ENCODE assay signal across 8 cellular contexts in genomic region chr11:128548655-128549255, GRCh38. TPM values are rescaled to one million over a fixed set of nuclear protein-coding genes. Genes with fewer than 3 reads are reported as not detected.
DNase-seq lines count a peak whose midpoint lies in the region; ATAC-seq and TF ChIP-seq lines count a peak whose summit lies in the region.

No MANE protein-coding gene starts in this region.

- peak overlapping the region; percentile 70 to 92 (median 88) for H3K27ac ChIP-seq in heart right ventricle

- H3K9me3 Mint-ChIP-seq in activated naive CD4-positive, alpha-beta T cell treated with anti-CD3 and anti-CD28 coated beads, Interleukin-2, amount 50 U/mL, for 24 hours, result no peaks in the 10 kb centered on the region

- no peaks in the 10 kb centered on the region for H3K36me3 Mint-ChIP-seq in activated naive CD4-positive, alpha-beta T cell treated with anti-CD3 and anti-CD28 coated beads, Interleukin-2, amount 50 U/mL, for 24 hours

- H3K4me1 Mint-ChIP-seq in activated naive CD4-positive, alpha-beta T cell treated with anti-CD3 and anti-CD28 coated beads, Interleukin-2, amount 50 U/mL, for 24 hours, result peaks cover 95% of the 10 kb centered on the region

- peaks cover 8 to 95% (median 76%) of the 10 kb centered on the region in 9 donors for H3K4me1 ChIP-seq in heart right ventricle

- CTCF ChIA-PET in AG04449 (lab: Yijun Ruan, JAX), result interaction anchor here (1.0 to 2.5 kb wide), 3 partner anchors 8 to 282 kb away, joined by 3 to 7 read pairs (median 3); no protein-coding TSS in a partner anchor

- no peaks in the 10 kb centered on the region for H3K27me3 ChIP-seq in heart right ventricle

- H3K4me3 ChIP-seq in AG04449 (ENCODE audit: low read depth, low read length) (peak overlapping the region; percentile 39), heart right ventricle (peak overlapping the region; percentile 36 to 61 (median 54))

- intact Hi-C loops in heart right ventricle (cut with DNase I) (loop anchor here in 3 of 10 donors (1.0 to 10.0 kb wide), 4 partner anchors 22 to 286 kb away; no protein-coding TSS in a partner anchor), posterior vena cava (cut with DNase I) (no loop called here)

- H3K4me3 Mint-ChIP-seq in activated naive CD4-positive, alpha-beta T cell treated with anti-CD3 and anti-CD28 coated beads, Interleukin-2, amount 50 U/mL, for 24 hours, result peak overlapping the region; percentile 90

- no peaks in the 10 kb centered on the region for H3K27me3 Mint-ChIP-seq in activated naive CD4-positive, alpha-beta T cell treated with anti-CD3 and anti-CD28 coated beads, Interleukin-2, amount 50 U/mL, for 24 hours

- H3K9me3 ChIP-seq in heart right ventricle, result no peaks in the 10 kb centered on the region

- TF ChIP-seq CTCF in AG04449 (IDR thresholded peaks at IDR 0.05; ENCODE audit: insufficient read depth, low read length, missing control alignments), result no peak
- TF ChIP-seq CTCF in heart right ventricle (IDR thresholded peaks at IDR 0.05), result peak in 7 of 9 donors; percentile 8 to 58 (median 37)

- WGBS in heart right ventricle, 2 donors, result 0% methylated on average over 32 of the region's 32 CpGs

- POLR2A ChIA-PET in AG04449 (lab: Yijun Ruan, JAX), result no interaction called here

- H3K27ac Mint-ChIP-seq in activated naive CD4-positive, alpha-beta T cell treated with anti-CD3 and anti-CD28 coated beads, Interleukin-2, amount 50 U/mL, for 24 hours, result peak overlapping the region; percentile 98

- peak; percentile 79 to 92 (median 84) for ATAC-seq in heart right ventricle
- ATAC-seq in HG02623 (IDR thresholded peaks at IDR 0.05; ENCODE audit: unreplicated experiment), result no peak

- H3K36me3 ChIP-seq in heart right ventricle, result no peaks in the 10 kb centered on the region

- no peak for DNase-seq in AG04449 (ENCODE audit: low read depth, low spot score)
- peak; percentile 27 for DNase-seq in HPDE6-E6E7 (ENCODE audit: extremely low spot score)
- peak; percentile 81 to 84 for DNase-seq in heart right ventricle
- peak; percentile 84 for DNase-seq in posterior vena cava (ENCODE audit: low spot score)
- no peak for DNase-seq in A172 (ENCODE audit: low spot score)
- no peak for DNase-seq in HuH-7 (ENCODE audit: low spot score)

RNA-seq across cellular contexts. Expression of gene ETS1, which starts 38.6 kb away (rescaled TPM):
- total RNA-seq in heart right ventricle, result 10 to 100 TPM; 33.1 to 93.4 (median 53.2) TPM
- 10 to 100 TPM; 21.3 to 21.4 TPM for polyA plus RNA-seq in heart right ventricle
- total RNA-seq in posterior vena cava, result 10 to 100 TPM; 61.0 to 62.5 TPM
- total RNA-seq in A172 (2014; rRNA removed; shearing (Covaris generic)), result 39.4 and 45.4 TPM in 2 replicates

Comparison
In these comparisons a context has a peak if more than half of its experiments do, and no peak if none do; other contexts are left out.
1. DNase-seq: peak in HPDE6-E6E7 (single experiment), heart right ventricle (2 of 2) and posterior vena cava (single experiment); none in AG04449 (single experiment), A172 (single experiment) and HuH-7 (single experiment).